Comparison of ENCODE assay signal across 23 cellular contexts in the genomic region with DNA sequence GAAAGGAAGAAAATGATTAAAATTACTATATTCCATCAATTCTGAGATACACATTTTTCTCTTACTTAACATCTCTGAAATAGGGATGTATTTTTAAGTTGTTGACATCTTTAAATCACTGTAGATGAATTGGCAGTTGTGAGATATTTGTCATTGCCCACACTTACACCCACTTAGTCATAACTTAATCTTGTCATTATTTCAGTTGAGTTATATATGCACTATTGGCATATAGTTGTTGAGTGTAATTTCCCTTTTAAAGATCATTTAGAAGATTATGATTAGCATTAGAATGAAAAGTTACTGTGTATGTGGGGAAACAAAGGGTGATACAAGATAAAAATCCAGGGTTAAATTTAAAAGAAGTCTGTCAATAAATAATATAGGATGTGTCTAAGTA. TPM values are rescaled to one million over a fixed set of nuclear protein-coding genes. Genes with fewer than 3 reads are reported as not detected.
DNase-seq lines count a peak whose midpoint lies in the region; FAIRE-seq and TF ChIP-seq lines count a peak whose summit lies in the region.
"Had no signal": no experiment of that assay in that cellular context is flagged by ENCODE, and none has a peak within 500 bp of the region (broad histone marks: within the 10 kb centered on the region; RNA-seq: fewer than 3 reads in every experiment).

No MANE protein-coding gene starts in this region.

- intact Hi-C loops in activated naive CD4-positive, alpha-beta T cell treated with anti-CD3 and anti-CD28 coated beads for 36 hours (cut with micrococcal nuclease): loop anchor here (5.0 to 10.0 kb wide), 2 partner anchors 1171 to 1666 kb away; partner anchors contain the start of genes HADH and TET2

- H3K79me2 ChIP-seq in KMS-11 (ENCODE audit: insufficient read depth, low read depth): peaks cover 79% of the 10 kb centered on the region
- peaks cover 87% of the 10 kb centered on the region for H3K79me2 ChIP-seq in astrocyte (ENCODE audit: insufficient read depth, low read length)
- peaks cover 85% of the 10 kb centered on the region for H3K79me2 ChIP-seq in osteoblast (ENCODE audit: insufficient read depth, low read length)

- H3K36me3 ChIP-seq in KMS-11 (ENCODE audit: insufficient read depth) (no peaks in the 10 kb centered on the region), astrocyte (ENCODE audit: insufficient read depth, low read length) (no peaks in the 10 kb centered on the region), osteoblast (ENCODE audit: insufficient read depth, low read length) (peaks cover 3% of the 10 kb centered on the region), H7 (replicated peaks; ENCODE audit: control insufficient read depth, insufficient read depth, low read length) (no peaks in the 10 kb centered on the region)

- peaks cover 13% of the 10 kb centered on the region for H3K36me3 Mint-ChIP-seq in activated naive CD4-positive, alpha-beta T cell treated with anti-CD3 and anti-CD28 coated beads, Interleukin-2, amount 50 U/mL, for 24 hours
- peaks cover 23% of the 10 kb centered on the region for H3K36me3 Mint-ChIP-seq in activated naive CD4-positive, alpha-beta T cell treated with anti-CD3 and anti-CD28 coated beads for 36 hours (ENCODE audit: low read depth)
- peaks cover 2% of the 10 kb centered on the region for H3K36me3 Mint-ChIP-seq in astrocyte (ENCODE audit: low read depth, unreplicated experiment)

- peaks cover 30% of the 10 kb centered on the region for H3K4me1 Mint-ChIP-seq in activated naive CD4-positive, alpha-beta T cell treated with anti-CD3 and anti-CD28 coated beads, Interleukin-2, amount 50 U/mL, for 24 hours
- peaks cover 46% of the 10 kb centered on the region for H3K4me1 Mint-ChIP-seq in activated naive CD4-positive, alpha-beta T cell treated with anti-CD3 and anti-CD28 coated beads for 36 hours (ENCODE audit: low read depth)
- peaks cover 15% of the 10 kb centered on the region for H3K4me1 Mint-ChIP-seq in astrocyte (ENCODE audit: low read depth, unreplicated experiment)

- no peak overlapping the region for H3K27ac ChIP-seq in KMS-11
- H3K27ac ChIP-seq in astrocyte (ENCODE audit: low read depth, low read length): no peak overlapping the region
- no peak overlapping the region for H3K27ac ChIP-seq in osteoblast (ENCODE audit: low read depth, low read length)
- H3K27ac ChIP-seq: neutrophil had no signal

- H3K9ac ChIP-seq in KMS-11: no peak overlapping the region
- no peak overlapping the region for H3K9ac ChIP-seq in astrocyte (ENCODE audit: low read length)

- peaks cover 30% of the 10 kb centered on the region for H3K4me1 ChIP-seq in KMS-11 (ENCODE audit: low read depth, poor library complexity, severe bottlenecking)
- H3K4me1 ChIP-seq in astrocyte (ENCODE audit: insufficient read depth, low read length): peaks cover 16% of the 10 kb centered on the region
- peaks cover 34% of the 10 kb centered on the region for H3K4me1 ChIP-seq in osteoblast (ENCODE audit: insufficient read depth, low read length)

- no peaks in the 10 kb centered on the region for H3K27me3 ChIP-seq in KMS-11 (ENCODE audit: insufficient read depth, low read depth)
- H3K27me3 ChIP-seq in astrocyte (ENCODE audit: insufficient read depth, low read length): no peaks in the 10 kb centered on the region
- no peaks in the 10 kb centered on the region for H3K27me3 ChIP-seq in osteoblast (ENCODE audit: insufficient read depth, low read length)
- no peaks in the 10 kb centered on the region for H3K27me3 ChIP-seq in H7 (ENCODE audit: control insufficient read depth, insufficient read depth, low read length)
- H3K27me3 ChIP-seq: neutrophil had no signal

- DNase-seq in activated naive CD4-positive, alpha-beta T cell treated with anti-CD3 and anti-CD28 coated beads for 36 hours: no peak
- DNase-seq in astrocyte (ENCODE audit: low read depth): no peak
- DNase-seq in osteoblast (ENCODE audit: insufficient read length, low spot score, missing footprints): no peak
- DNase-seq in GOT3 (lab: John Stamatoyannopoulos, UW): no peak
- no peak for DNase-seq in HK-2 (ENCODE audit: unreplicated experiment)
- no peak for DNase-seq in H7
- DNase-seq: ACHN; activated T-cell treated with anti-CD3 and anti-CD28 coated beads, Interleukin-2, amount 50 U/mL, for 4 hours; CD4-positive, alpha-beta T cell; DMS153; KG1; NCI-H1092 treated with DMSO at 0.1 percent for 48 hours; NCI-H2081; T-cell had no signal

- H4K20me1 ChIP-seq in KMS-11 (ENCODE audit: insufficient read depth): no peaks in the 10 kb centered on the region
- H4K20me1 ChIP-seq in astrocyte (ENCODE audit: insufficient read depth, low read length): peaks cover 5% of the 10 kb centered on the region
- H4K20me1 ChIP-seq in osteoblast (ENCODE audit: insufficient read depth, low read length): no peaks in the 10 kb centered on the region

- no peak overlapping the region for H3K4me3 Mint-ChIP-seq in activated naive CD4-positive, alpha-beta T cell treated with anti-CD3 and anti-CD28 coated beads, Interleukin-2, amount 50 U/mL, for 24 hours
- no peak overlapping the region for H3K4me3 Mint-ChIP-seq in activated naive CD4-positive, alpha-beta T cell treated with anti-CD3 and anti-CD28 coated beads for 36 hours
- no peak overlapping the region for H3K4me3 Mint-ChIP-seq in astrocyte (ENCODE audit: unreplicated experiment)
- H3K4me3 Mint-ChIP-seq: activated T-cell treated with anti-CD3 and anti-CD28 coated beads, Interleukin-2, amount 50 U/mL, for 4 hours had no signal

- H3K27me3 Mint-ChIP-seq in activated naive CD4-positive, alpha-beta T cell treated with anti-CD3 and anti-CD28 coated beads, Interleukin-2, amount 50 U/mL, for 24 hours: no peaks in the 10 kb centered on the region
- no peaks in the 10 kb centered on the region for H3K27me3 Mint-ChIP-seq in activated naive CD4-positive, alpha-beta T cell treated with anti-CD3 and anti-CD28 coated beads for 36 hours (ENCODE audit: low read depth)
- H3K27me3 Mint-ChIP-seq in astrocyte (ENCODE audit: low read depth, unreplicated experiment): no peaks in the 10 kb centered on the region
- H3K27me3 Mint-ChIP-seq: CD4-positive, alpha-beta T cell; T-cell had no signal

- no peak for FAIRE-seq in astrocyte (lab: Jason Lieb, UNC)

- H3K9me3 Mint-ChIP-seq in activated naive CD4-positive, alpha-beta T cell treated with anti-CD3 and anti-CD28 coated beads, Interleukin-2, amount 50 U/mL, for 24 hours: no peaks in the 10 kb centered on the region
- H3K9me3 Mint-ChIP-seq in activated naive CD4-positive, alpha-beta T cell treated with anti-CD3 and anti-CD28 coated beads for 36 hours: peaks cover 4% of the 10 kb centered on the region
- H3K9me3 Mint-ChIP-seq in astrocyte (ENCODE audit: unreplicated experiment): no peaks in the 10 kb centered on the region
- H3K9me3 Mint-ChIP-seq: activated T-cell treated with anti-CD3 and anti-CD28 coated beads, Interleukin-2, amount 50 U/mL, for 4 hours; CD4-positive, alpha-beta T cell had no signal

- H3K9me3 ChIP-seq in astrocyte (ENCODE audit: insufficient read depth, low read depth, low read length) (no peaks in the 10 kb centered on the region), osteoblast (ENCODE audit: low read depth, low read length) (no peaks in the 10 kb centered on the region)
- H3K9me3 ChIP-seq: neutrophil had no signal

- H3K4me3 ChIP-seq in KMS-11 (IDR thresholded peaks at IDR 0.05; ENCODE audit: insufficient read depth, low read depth, low read length) (no peak overlapping the region), astrocyte (ENCODE audit: insufficient read depth, low read depth, low read length) (no peak overlapping the region), osteoblast (ENCODE audit: insufficient read depth, low read length) (peak overlapping the region; percentile 1), H7 (ENCODE audit: insufficient read depth, low read depth, low read length) (no peak overlapping the region)

- peak overlapping the region; percentile 99; the same call in 1 of the 2 replicates for H3K4me2 ChIP-seq in KMS-11
- peak overlapping the region; percentile 93 for H3K4me2 ChIP-seq in astrocyte (ENCODE audit: low read length)
- H3K4me2 ChIP-seq in osteoblast (ENCODE audit: insufficient read depth, low read length): peak overlapping the region; percentile 95

- CTCF ChIA-PET in activated naive CD4-positive, alpha-beta T cell treated with anti-CD3 and anti-CD28 coated beads for 36 hours (lab: Charles Lee): no interaction called here

- peak overlapping the region; percentile 61 for H3K27ac Mint-ChIP-seq in activated naive CD4-positive, alpha-beta T cell treated with anti-CD3 and anti-CD28 coated beads, Interleukin-2, amount 50 U/mL, for 24 hours
- no peak overlapping the region for H3K27ac Mint-ChIP-seq in activated naive CD4-positive, alpha-beta T cell treated with anti-CD3 and anti-CD28 coated beads for 36 hours
- H3K27ac Mint-ChIP-seq in astrocyte (ENCODE audit: unreplicated experiment): no peak overlapping the region
- H3K27ac Mint-ChIP-seq: CD4-positive, alpha-beta T cell had no signal

- no peak overlapping the region for H2AFZ ChIP-seq in KMS-11 (ENCODE audit: low read depth)
- H2AFZ ChIP-seq in astrocyte (ENCODE audit: low read depth, low read length): no peak overlapping the region
- no peak overlapping the region for H2AFZ ChIP-seq in osteoblast (ENCODE audit: low read length)

- TF ChIP-seq CTCF in KMS-11 (conservative IDR thresholded peaks at IDR 0.05; ENCODE audit: low read depth, low read length) (no peak), astrocyte (IDR thresholded peaks at IDR 0.05; ENCODE audit: insufficient read depth, low read depth, low read length) (no peak), osteoblast (IDR thresholded peaks at IDR 0.05; ENCODE audit: extremely low read depth, low read depth, low read length) (no peak)

RNA-seq across cellular contexts. Expression of gene AIMP1, which starts 2.2 kb away (rescaled TPM):
- 10 to 100 TPM; 49.7 to 52.0 TPM for total RNA-seq in activated naive CD4-positive, alpha-beta T cell treated with anti-CD3 and anti-CD28 coated beads for 36 hours
- total RNA-seq in astrocyte (46.8 and 53.4 TPM in 2 replicates), osteoblast (27.9 and 28.6 TPM in 2 replicates)
- total RNA-seq in H7 (2014; rRNA removed; shearing (Covaris generic)): 25.6 and 37.8 TPM in 2 replicates

RNA-seq across cellular contexts. Expression of gene TBCK, which starts 2.5 kb away (rescaled TPM):
- total RNA-seq in activated naive CD4-positive, alpha-beta T cell treated with anti-CD3 and anti-CD28 coated beads for 36 hours: 10 to 100 TPM; 19.4 to 21.6 TPM
- total RNA-seq in astrocyte (25.8 and 27.9 TPM in 2 replicates), osteoblast (65.1 and 68.8 TPM in 2 replicates)
- total RNA-seq in H7 (2014; rRNA removed; shearing (Covaris generic)): 23.9 and 33.8 TPM in 2 replicates

RNA-seq across cellular contexts. Expression of gene GIMD1, which starts 50.1 kb away (rescaled TPM):
- not detected for total RNA-seq in activated naive CD4-positive, alpha-beta T cell treated with anti-CD3 and anti-CD28 coated beads for 36 hours
- total RNA-seq in astrocyte (not detected in 2 replicates), osteoblast (not detected in 2 replicates)
- not detected in 2 replicates for total RNA-seq in H7 (2014; rRNA removed; shearing (Covaris generic))
- total RNA-seq: activated T-cell treated with anti-CD3 and anti-CD28 coated beads, Interleukin-2, amount 50 U/mL, for 4 hours; CD4-positive, alpha-beta T cell; esophagus mucosa; glomerular endothelial cell; left lobe of liver; mononuclear cell; NCI-H460; T-cell; temporal lobe had no signal
